ENCODE assay signal across 4 cellular contexts in genomic region chr16:20491448-20491847, GRCh38. TPM values are rescaled to one million over a fixed set of nuclear protein-coding genes. Genes with fewer than 3 reads are reported as not detected.
"Had no signal": no experiment of that assay in that cellular context is flagged by ENCODE, and none has a peak within 500 bp of the region (broad histone marks: within the 10 kb centered on the region; RNA-seq: fewer than 3 reads in every experiment).

No MANE protein-coding gene starts in this region.

RNA-seq across cellular contexts. Expression of gene ACSM2A, which starts 40.1 kb away (rescaled TPM):
- total RNA-seq: LHCN-M2, M059J, MCF 10A, NCI-H460 had no signal
